8 cellular contexts compared by ENCODE assay signal in genomic region chr11:36510567-36511020, GRCh38. TPM values are rescaled to one million over a fixed set of nuclear protein-coding genes. Genes with fewer than 3 reads are reported as not detected.
DNase-seq lines count a peak whose midpoint lies in the region; ATAC-seq and TF ChIP-seq lines count a peak whose summit lies in the region.

No MANE protein-coding gene starts in this region.

- ATAC-seq in GM21367 (IDR thresholded peaks at IDR 0.05; ENCODE audit: unreplicated experiment) (peak; percentile 2), HG03175 (IDR thresholded peaks at IDR 0.05; ENCODE audit: unreplicated experiment) (no peak)

- peak overlapping the region; percentile 93 for H3K9ac ChIP-seq in fibroblast of lung (ENCODE audit: insufficient read depth, low read length)

- H3K27ac ChIP-seq in C4-2B (no peak overlapping the region; the same call in 1 of the 2 replicates), SJSA1 (peak overlapping the region; percentile 81; the same call in 1 of the 2 replicates), fibroblast of lung (ENCODE audit: insufficient read depth, low read length) (peak overlapping the region; percentile 90), osteoblast (ENCODE audit: low read depth, low read length) (peak overlapping the region; percentile 82)

- H3K4me3 ChIP-seq in SJSA1, result peak overlapping the region; percentile 86
- H3K4me3 ChIP-seq in fibroblast of lung (replicated peaks in 1 of 4; ENCODE audit: control extremely low read depth in 1 of 4, insufficient read depth in 1 of 4, low read depth in 3 of 4, low read length in 4 of 4), result peak overlapping the region; percentile 79 to 98 (median 94)
- peak overlapping the region; percentile 95 for H3K4me3 ChIP-seq in osteoblast (ENCODE audit: insufficient read depth, low read length)

- H3K4me2 ChIP-seq in fibroblast of lung (ENCODE audit: extremely low read depth, insufficient read depth, low read length), result peak overlapping the region; percentile 97
- peak overlapping the region; percentile 90 for H3K4me2 ChIP-seq in osteoblast (ENCODE audit: insufficient read depth, low read length)

- peaks cover 8% of the 10 kb centered on the region; the same call in 1 of the 2 replicates for H3K4me1 ChIP-seq in SJSA1 (replicated peaks)
- peaks cover 2% of the 10 kb centered on the region for H3K4me1 ChIP-seq in fibroblast of lung (ENCODE audit: control insufficient read depth, extremely low read depth, insufficient read depth, low read length)
- H3K4me1 ChIP-seq in osteoblast (ENCODE audit: insufficient read depth, low read length), result peaks cover 18% of the 10 kb centered on the region

- peaks cover 6% of the 10 kb centered on the region for H3K36me3 ChIP-seq in SJSA1
- H3K36me3 ChIP-seq in fibroblast of lung (ENCODE audit: control insufficient read depth, insufficient read depth, low read length), result no peaks in the 10 kb centered on the region
- H3K36me3 ChIP-seq in osteoblast (ENCODE audit: insufficient read depth, low read length), result no peaks in the 10 kb centered on the region

- TF ChIP-seq CTCF in C4-2B (conservative IDR thresholded peaks at IDR 0.05) (peak; percentile 70), fibroblast of lung (conservative IDR thresholded peaks at IDR 0.05 in 1 of 2, IDR thresholded peaks at IDR 0.05 in 1 of 2; ENCODE audit: low read depth in 1 of 2, low read length in 2 of 2) (no peak), osteoblast (IDR thresholded peaks at IDR 0.05; ENCODE audit: extremely low read depth, low read depth, low read length) (no peak)

- H4K20me1 ChIP-seq in fibroblast of lung (ENCODE audit: control insufficient read depth, extremely low read depth, insufficient read depth, low read length) (no peaks in the 10 kb centered on the region), osteoblast (ENCODE audit: insufficient read depth, low read length) (peaks cover 13% of the 10 kb centered on the region)

- peaks cover 27% of the 10 kb centered on the region for H3K79me2 ChIP-seq in fibroblast of lung (ENCODE audit: control insufficient read depth, insufficient read depth, low read length)
- peaks cover 36% of the 10 kb centered on the region for H3K79me2 ChIP-seq in osteoblast (ENCODE audit: insufficient read depth, low read length)

- H3K9me3 ChIP-seq in SJSA1 (replicated peaks) (peaks cover 8% of the 10 kb centered on the region), fibroblast of lung (ENCODE audit: control insufficient read depth, insufficient read depth, low read depth, low read length) (no peaks in the 10 kb centered on the region), osteoblast (ENCODE audit: low read depth, low read length) (peaks cover 5% of the 10 kb centered on the region)

- no peak for DNase-seq in SJSA1 (ENCODE audit: low read depth in 1 of 2, low spot score in 2 of 2)
- peak; percentile 19 to 77 for DNase-seq in fibroblast of lung (ENCODE audit: low read depth in 2 of 2)
- DNase-seq in osteoblast (ENCODE audit: insufficient read length, low spot score, missing footprints), result peak; percentile 39
- no peak for DNase-seq in GDM1 (lab: John Stamatoyannopoulos, UW)
- DNase-seq in GF-D8 (lab: John Stamatoyannopoulos, UW), result no peak

- H2AFZ ChIP-seq in fibroblast of lung (ENCODE audit: low read length) (peak overlapping the region; percentile 98), osteoblast (ENCODE audit: low read length) (peak overlapping the region; percentile 95)

- H3K27me3 ChIP-seq in SJSA1 (replicated peaks) (no peaks in the 10 kb centered on the region), fibroblast of lung (ENCODE audit: control insufficient read depth, insufficient read depth, low read length) (no peaks in the 10 kb centered on the region), osteoblast (ENCODE audit: insufficient read depth, low read length) (no peaks in the 10 kb centered on the region)

RNA-seq across cellular contexts. Expression of gene TRAF6, which starts 0.5 kb away (rescaled TPM):
- 7.7 and 9.2 TPM in 2 replicates for total RNA-seq in SJSA1 (2014; rRNA removed; shearing (Covaris generic))
- total RNA-seq in fibroblast of lung, result 5.6 and 6.6 TPM in 2 replicates
- polyA plus RNA-seq in fibroblast of lung, result 7.5 and 9.0 TPM in 2 replicates
- 4.7 and 5.0 TPM in 2 replicates for polyA plus RNA-seq in fibroblast of lung (2012)
- 6.4 and 15.6 TPM in 2 replicates for polyA minus RNA-seq in fibroblast of lung (ENCODE audit: low replicate concordance)
- total RNA-seq in osteoblast, result 11.6 and 12.1 TPM in 2 replicates

RNA-seq across cellular contexts. Expression of gene RAG1, which starts 57.2 kb away (rescaled TPM):
- 0.22 and 0.45 TPM in 2 replicates for total RNA-seq in SJSA1 (2014; rRNA removed; shearing (Covaris generic))
- total RNA-seq in fibroblast of lung (0.77 and 0.99 TPM in 2 replicates), osteoblast (0.36 and 0.59 TPM in 2 replicates)
- polyA plus RNA-seq in fibroblast of lung, result 0.08 and 0.18 TPM in 2 replicates
- 0.30 and 0.35 TPM in 2 replicates for polyA plus RNA-seq in fibroblast of lung (2012)
- 0.48 TPM in 1 of 2 replicates, not detected in the other for polyA minus RNA-seq in fibroblast of lung (ENCODE audit: low replicate concordance)

Comparison
In these comparisons a context has a peak if more than half of its experiments do, and no peak if none do; other contexts are left out.
1. DNase-seq: peak in fibroblast of lung (2 of 2) and osteoblast (single experiment); none in SJSA1 (0 of 2), GDM1 (single experiment) and GF-D8 (single experiment).
2. Peak in every context shown above with its lines, with median percentiles within 50 percentile points of each other: H3K4me3 ChIP-seq.